ENCODE assay signal across 8 cellular contexts in genomic region chr9:129737479-129738269, GRCh38. TPM values are rescaled to one million over a fixed set of nuclear protein-coding genes. Genes with fewer than 3 reads are reported as not detected.
DNase-seq lines count a peak whose midpoint lies in the region; ATAC-seq and TF ChIP-seq lines count a peak whose summit lies in the region.

No MANE protein-coding gene starts in this region.

- ATAC-seq in HG03196 (IDR thresholded peaks at IDR 0.05; ENCODE audit: unreplicated experiment) = peak; percentile 63
- ATAC-seq in HG03139 (IDR thresholded peaks at IDR 0.05; ENCODE audit: unreplicated experiment) = no peak

- H3K36me3 Mint-ChIP-seq in activated CD4-positive, alpha-beta memory T cell treated with anti-CD3 and anti-CD28 coated beads for 36 hours = no peaks in the 10 kb centered on the region

- intact Hi-C loops in activated CD4-positive, alpha-beta memory T cell treated with anti-CD3 and anti-CD28 coated beads for 36 hours (cut with micrococcal nuclease) = loop anchor here (1.0 kb wide), 1 partner anchor 46 kb away; no protein-coding TSS in a partner anchor

- peaks cover 2% of the 10 kb centered on the region for H3K27me3 Mint-ChIP-seq in activated CD4-positive, alpha-beta memory T cell treated with anti-CD3 and anti-CD28 coated beads for 36 hours

- H3K4me3 Mint-ChIP-seq in activated CD4-positive, alpha-beta memory T cell treated with anti-CD3 and anti-CD28 coated beads for 36 hours = peak overlapping the region; percentile 63

- CTCF ChIA-PET in activated CD4-positive, alpha-beta memory T cell treated with anti-CD3 and anti-CD28 coated beads for 36 hours (lab: Charles Lee) = interaction anchor here (0.6 to 4.1 kb wide), 35 partner anchors 9 to 1205 kb away, joined by 3 to 82 read pairs (median 6); partner anchors contain the start of genes NTMT1, PTGES and TOR1B

- peak; percentile 43 for DNase-seq in NCI-H526 treated with DMSO at 0.1 percent for 48 hours (lab: John Stamatoyannopoulos, UW)
- DNase-seq in activated CD4-positive, alpha-beta memory T cell treated with anti-CD3 and anti-CD28 coated beads for 36 hours = peak; percentile 91
- peak; percentile 93 for DNase-seq in ecto neural progenitor cell (ENCODE audit: low spot score)
- DNase-seq in lung microvascular endothelial cell (ENCODE audit: low read depth in 2 of 2) = peak; percentile 58 to 77
- DNase-seq in stimulated activated CD4-positive, alpha-beta T cell treated with anti-CD3 and anti-CD28 coated beads, TNF-alpha, amount 100 ng/mL, for 4 hours (ENCODE audit: low read depth in 3 of 3) = peak; percentile 73 to 82 (median 81)

- peaks cover 8% of the 10 kb centered on the region for H3K4me1 Mint-ChIP-seq in activated CD4-positive, alpha-beta memory T cell treated with anti-CD3 and anti-CD28 coated beads for 36 hours (ENCODE audit: low read depth)

- no peaks in the 10 kb centered on the region for H3K9me3 Mint-ChIP-seq in activated CD4-positive, alpha-beta memory T cell treated with anti-CD3 and anti-CD28 coated beads for 36 hours

- H3K27ac Mint-ChIP-seq in activated CD4-positive, alpha-beta memory T cell treated with anti-CD3 and anti-CD28 coated beads for 36 hours = no peak overlapping the region

- POLR2A ChIA-PET in activated CD4-positive, alpha-beta memory T cell treated with anti-CD3 and anti-CD28 coated beads for 36 hours (lab: Charles Lee) = interaction anchor here (0.7 to 1.3 kb wide), 4 partner anchors 53 to 124 kb away, joined by 3 to 5 read pairs (median 3); no protein-coding TSS in a partner anchor

- TF ChIP-seq CTCF in GM12873 (IDR thresholded peaks at IDR 0.05; ENCODE audit: insufficient read depth, low read depth, low read length, missing control alignments) = peak; percentile 88

RNA-seq across cellular contexts. Expression of gene PTGES, which starts 15.2 kb away (rescaled TPM):
- not detected for total RNA-seq in activated CD4-positive, alpha-beta memory T cell treated with anti-CD3 and anti-CD28 coated beads for 36 hours
- total RNA-seq in lung microvascular endothelial cell = 0.40 and 0.44 TPM in 2 replicates

Comparison
In these comparisons a context has a peak if more than half of its experiments do, and no peak if none do; other contexts are left out.
1. DNase-seq: peak in every context shown above with its lines; median percentile 93 in ecto neural progenitor cell; 91 in activated CD4-positive, alpha-beta memory T cell treated with anti-CD3 and anti-CD28 coated beads for 36 hours; 81 in stimulated activated CD4-positive, alpha-beta T cell treated with anti-CD3 and anti-CD28 coated beads, TNF-alpha, amount 100 ng/mL, for 4 hours; 68 in lung microvascular endothelial cell; 43 in NCI-H526 treated with DMSO at 0.1 percent for 48 hours.